Comparison of ENCODE assay signal across 18 cellular contexts in the genomic region with DNA sequence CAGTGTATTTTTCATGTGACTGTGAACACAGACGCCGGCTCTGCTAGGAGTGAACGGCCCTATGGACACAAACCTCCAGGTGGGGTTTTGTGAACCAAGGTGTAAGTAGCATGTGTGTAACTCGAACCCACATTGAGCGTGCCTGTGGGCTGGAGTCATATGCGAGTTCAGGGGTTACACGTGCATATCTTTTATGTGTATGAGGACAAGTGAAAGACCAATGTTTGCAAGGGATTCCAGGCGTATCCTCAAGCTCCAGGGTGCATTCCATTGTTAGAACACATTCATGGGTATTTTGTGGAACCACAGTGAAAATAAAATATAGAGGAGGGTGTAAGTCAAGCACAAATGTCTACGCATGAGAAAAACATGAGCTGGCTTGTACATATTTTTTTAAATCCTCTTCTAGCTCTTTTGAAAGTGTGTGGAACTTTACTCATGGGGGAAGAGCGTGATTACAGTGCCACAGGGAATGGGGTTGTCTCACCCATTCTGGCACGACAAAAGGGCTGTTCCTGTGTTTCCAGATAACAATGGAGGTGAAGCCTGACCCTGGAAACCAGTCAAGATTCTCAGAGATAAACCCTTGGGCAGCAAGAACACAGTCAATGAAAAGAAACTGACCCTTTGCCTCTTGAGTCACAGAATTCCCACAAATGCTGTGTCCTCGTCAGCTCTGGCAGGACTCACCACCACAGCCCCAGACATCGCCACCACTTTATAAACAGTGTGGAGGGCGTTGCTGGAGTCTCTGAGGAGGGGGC. TPM values are rescaled to one million over a fixed set of nuclear protein-coding genes. Genes with fewer than 3 reads are reported as not detected.
A peak's percentile ranks its signal among the peaks of the same experiment; 100 is the strongest.
DNase-seq lines count a peak whose midpoint lies in the region; ATAC-seq, FAIRE-seq and TF ChIP-seq lines count a peak whose summit lies in the region.
"Had no signal": no experiment of that assay in that cellular context is flagged by ENCODE, and none has a peak within 500 bp of the region (broad histone marks: within the 10 kb centered on the region; RNA-seq: fewer than 3 reads in every experiment).

No MANE protein-coding gene starts in this region.

- no peak for ATAC-seq in A549
- peak; percentile 48 for ATAC-seq in IMR-90 (ENCODE audit: low read depth)
- no peak for ATAC-seq in HG03196 (IDR thresholded peaks at IDR 0.05; ENCODE audit: unreplicated experiment)
- ATAC-seq in GM18505 (IDR thresholded peaks at IDR 0.05; ENCODE audit: unreplicated experiment), result no peak
- ATAC-seq: left lung; naive thymus-derived CD8-positive, alpha-beta T cell; psoas muscle had no signal

- H2BK120ac ChIP-seq in IMR-90 (ENCODE audit: low read depth, low read length), result no peak overlapping the region; the same call in 1 of the 2 replicates
- H2BK120ac ChIP-seq in H1 (replicated peaks; ENCODE audit: low read depth, low read length), result no peak overlapping the region

- H3K9ac ChIP-seq in IMR-90 (ENCODE audit: low read depth, low read length) (no peak overlapping the region), H1 (replicated peaks in 1 of 4; ENCODE audit: extremely low read depth in 1 of 4, low read depth in 3 of 4, low read length in 3 of 4) (no peak overlapping the region), mucosa of rectum (ENCODE audit: low read depth in 1 of 2, low read length in 2 of 2) (no peak overlapping the region)

- H4K91ac ChIP-seq in IMR-90 (ENCODE audit: insufficient read depth, low read depth, low read length) (no peak overlapping the region), H1 (replicated peaks; ENCODE audit: insufficient read length, low read length) (no peak overlapping the region)

- CTCF ChIA-PET in A549 (lab: Yijun Ruan, JAX), result interaction anchor here (0.6 to 5.4 kb wide), 4 partner anchors 17 to 829 kb away, joined by 3 to 13 read pairs (median 4); no protein-coding TSS in a partner anchor
- CTCF ChIA-PET in IMR-90 (lab: Yijun Ruan, JAX), result interaction anchor here (1.1 kb wide), 1 partner anchor 9 kb away, joined by 6 read pairs; no protein-coding TSS in a partner anchor
- CTCF ChIA-PET in H1 (lab: Charles Lee; ENCODE audit: partially characterized antibody), result interaction anchor here (0.8 to 2.2 kb wide), 3 partner anchors 18 to 93 kb away, joined by 3 to 8 read pairs (median 3); no protein-coding TSS in a partner anchor

- FAIRE-seq in A549 (lab: Jason Lieb, UNC) (no peak), H1 (lab: Jason Lieb, UNC) (no peak)
- FAIRE-seq: endometrium, H54 had no signal

- no peaks in the 10 kb centered on the region for H3K9me1 ChIP-seq in IMR-90 (ENCODE audit: insufficient read depth, low read length)

- H4K20me1 ChIP-seq in IMR-90 (ENCODE audit: insufficient read depth, low read length) (no peaks in the 10 kb centered on the region), H1 (replicated peaks in 1 of 2; ENCODE audit: control insufficient read depth in 1 of 2, insufficient read depth in 2 of 2, low read length in 2 of 2) (no peaks in the 10 kb centered on the region)

- H3K4me2 ChIP-seq in A549, result peak overlapping the region; percentile 38; the same call in 2 of the 3 replicates
- H3K4me2 ChIP-seq in IMR-90 (ENCODE audit: low read depth, low read length), result no peak overlapping the region
- no peak overlapping the region for H3K4me2 ChIP-seq in H1 (ENCODE audit: insufficient read depth in 1 of 2, low read depth in 2 of 2, low read length in 2 of 2)

- H4K8ac ChIP-seq in IMR-90 (ENCODE audit: low read depth in 2 of 2, low read length in 2 of 2) (no peak overlapping the region), H1 (ENCODE audit: extremely low read depth, insufficient read depth, low read length) (no peak overlapping the region; the same call in 1 of the 2 replicates)

- in situ Hi-C loops in IMR-90 (cut with MboI; ENCODE audit: low sequenced_read_pairs), result no loop called here

- dilution Hi-C loops in IMR-90 (cut with HindIII; ENCODE audit: low sequenced_read_pairs, unreplicated experiment), result no loop called here

- H3K27me3 ChIP-seq in IMR-90 (ENCODE audit: control insufficient read depth, insufficient read depth, low read length), result peaks cover 15% of the 10 kb centered on the region
- no peaks in the 10 kb centered on the region for H3K27me3 ChIP-seq in H1 (replicated peaks in 1 of 4; ENCODE audit: control insufficient read depth in 3 of 4, extremely low read depth in 1 of 4, insufficient read depth in 3 of 4, low read length in 3 of 4)
- H3K27me3 ChIP-seq in mucosa of rectum (ENCODE audit: control insufficient read depth in 2 of 2, insufficient read depth in 2 of 2, low read length in 2 of 2), result peaks cover 0 to 6% of the 10 kb centered on the region in 2 donors

- no peak overlapping the region for H2AK9ac ChIP-seq in IMR-90 (replicated peaks; ENCODE audit: low read depth, low read length, poor library complexity)

- H3K79me1 ChIP-seq in IMR-90 (ENCODE audit: low read depth in 1 of 2, low read length in 2 of 2) (no peaks in the 10 kb centered on the region), H1 (ENCODE audit: low read depth, low read length) (no peaks in the 10 kb centered on the region)

- no peak overlapping the region for H3K56ac ChIP-seq in IMR-90 (ENCODE audit: extremely low read depth, insufficient read depth, low read length)
- no peak overlapping the region for H3K56ac ChIP-seq in H1 (replicated peaks; ENCODE audit: insufficient read length, low read depth, low read length)

- BruUV-seq in IMR-90 (replicated peaks; lab: Mats Ljungman, UMichigan), result no TSS peak

- TF ChIP-seq CTCF in A549 (IDR thresholded peaks at IDR 0.05) (no peak), IMR-90 (conservative IDR thresholded peaks at IDR 0.05; ENCODE audit: low read depth, low read length) (no peak), H1 (IDR thresholded peaks at IDR 0.05; ENCODE audit: control extremely low read depth in 1 of 3, insufficient read depth in 1 of 3, low read depth in 1 of 3, low read length in 3 of 3) (no peak)

- H2BK15ac ChIP-seq in IMR-90 (ENCODE audit: low read depth, low read length) (no peak overlapping the region), H1 (ENCODE audit: low read length) (no peak overlapping the region)

- H3K18ac ChIP-seq in IMR-90 (ENCODE audit: low read depth, low read length) (no peak overlapping the region), H1 (ENCODE audit: extremely low read depth, low read length) (no peak overlapping the region)

- H2AFZ ChIP-seq in IMR-90 (replicated peaks; ENCODE audit: low read length, poor library complexity) (peak overlapping the region; percentile 56), H1 (ENCODE audit: low read length) (0 out of 2 replicates have a peak overlapping the region, but pooled peaks have one; percentile 64)

- no peak for TF ChIP-seq POLR2A in A549 (IDR thresholded peaks at IDR 0.05; ENCODE audit: low read length)
- TF ChIP-seq POLR2A in IMR-90 (IDR thresholded peaks at IDR 0.05; ENCODE audit: low read depth, low read length), result no peak
- no peak for TF ChIP-seq POLR2A in H1 (IDR thresholded peaks at IDR 0.05; ENCODE audit: control extremely low read depth in 1 of 2, low read depth in 2 of 2, low read length in 2 of 2)
- TF ChIP-seq POLR2A in GM18505 (IDR thresholded peaks at IDR 0.05; ENCODE audit: borderline replicate concordance, extremely low read depth, insufficient read depth, insufficient read length), result no peak

- H2BK20ac ChIP-seq in IMR-90 (ENCODE audit: low read depth, low read length), result no peak overlapping the region
- H2BK20ac ChIP-seq in H1 (ENCODE audit: low read length), result no peak overlapping the region

- DNase-seq in A549 (ENCODE audit: low read depth in 1 of 2, low spot score in 1 of 2) (no peak), IMR-90 (peak; percentile 28), H1 (ENCODE audit: low read depth in 1 of 2, low spot score in 2 of 2) (no peak), SK-N-DZ (ENCODE audit: low spot score) (no peak), NCI-H1694 treated with DMSO at 0.1 percent for 48 hours (lab: John Stamatoyannopoulos, UW) (no peak)
- DNase-seq: KG1; left lung; naive thymus-derived CD8-positive, alpha-beta T cell; NCI-H1092; psoas muscle; stimulated activated naive CD4-positive, alpha-beta T cell treated with Interleukin-2 at 50 U/mL for 16 hours; T-helper 2 cell had no signal

- H3K79me2 ChIP-seq in H1 (ENCODE audit: control insufficient read depth in 1 of 2, insufficient read depth in 2 of 2, low read length in 2 of 2), result no peaks in the 10 kb centered on the region

- no peaks in the 10 kb centered on the region for H3K36me3 ChIP-seq in IMR-90 (ENCODE audit: control insufficient read depth, insufficient read depth, low read length)
- H3K36me3 ChIP-seq in H1 (ENCODE audit: control insufficient read depth in 2 of 4, insufficient read depth in 4 of 4, low read length in 3 of 4), result no peaks in the 10 kb centered on the region
- no peaks in the 10 kb centered on the region for H3K36me3 ChIP-seq in mucosa of rectum (ENCODE audit: control insufficient read depth in 2 of 2, insufficient read depth in 2 of 2, low read length in 2 of 2)
- H3K36me3 ChIP-seq: adrenal gland, left lung had no signal

- no peak overlapping the region for H2BK12ac ChIP-seq in H1 (ENCODE audit: low read depth, low read length)

- H3K23ac ChIP-seq in IMR-90 (ENCODE audit: low read depth, low read length), result no peak overlapping the region
- no peak overlapping the region for H3K23ac ChIP-seq in H1 (ENCODE audit: insufficient read length)

- H3K27ac ChIP-seq in A549, result no peak overlapping the region
- no peak overlapping the region for H3K27ac ChIP-seq in IMR-90 (ENCODE audit: insufficient read depth, low read length)
- H3K27ac ChIP-seq in H1 (ENCODE audit: low read depth, low read length), result no peak overlapping the region
- peak overlapping the region; percentile 57 to 64 for H3K27ac ChIP-seq in mucosa of rectum (ENCODE audit: low read depth in 2 of 2, low read length in 2 of 2)
- H3K27ac ChIP-seq: adrenal gland, psoas muscle had no signal

- TF ChIP-seq EP300 in A549 (IDR thresholded peaks at IDR 0.05), result no peak
- no peak for TF ChIP-seq EP300 in H1 (IDR thresholded peaks at IDR 0.05; ENCODE audit: borderline replicate concordance in 1 of 2, low read depth in 2 of 2, low read length in 2 of 2)

- H3K4me3 ChIP-seq in A549 (no peak overlapping the region), IMR-90 (ENCODE audit: insufficient read depth, low read depth, low read length) (no peak overlapping the region), H1 (ENCODE audit: extremely low read depth in 1 of 4, insufficient read depth in 2 of 4, low read depth in 3 of 4, low read length in 4 of 4) (no peak overlapping the region), mucosa of rectum (ENCODE audit: low read length in 2 of 2) (no peak overlapping the region)
- H3K4me3 ChIP-seq: adrenal gland, left lung, psoas muscle had no signal

- no peak overlapping the region for H2BK5ac ChIP-seq in IMR-90 (ENCODE audit: low read depth, low read length, poor library complexity, severe bottlenecking)
- H2BK5ac ChIP-seq in H1 (ENCODE audit: low read depth, low read length), result no peak overlapping the region

- TF ChIP-seq RAD21 in A549 (conservative IDR thresholded peaks at IDR 0.05 in 1 of 2, IDR thresholded peaks at IDR 0.05 in 1 of 2) (no peak), IMR-90 (IDR thresholded peaks at IDR 0.05; ENCODE audit: low read length) (no peak), H1 (IDR thresholded peaks at IDR 0.05 in 1 of 2, conservative IDR thresholded peaks at IDR 0.05 in 1 of 2; ENCODE audit: low read depth in 2 of 2, low read length in 2 of 2) (no peak)

- intact Hi-C loops in IMR-90 (cut with micrococcal nuclease), result no loop called here

- WGBS in A549 (ENCODE audit: missing lambda C conversion rate), result 52% methylated on average over 13 of the region's 14 CpGs
- WGBS in IMR-90 (ENCODE audit: extremely low coverage in 2 of 2, insufficient read length in 1 of 2), 2 experiments, result 75% methylated on average over 5 of the region's 14 CpGs; no CpG with 5 or more reads in 1 of the 2 experiments
- 89% methylated on average over 14 of the region's 14 CpGs; no CpG with 5 or more reads in 1 of the 2 experiments for WGBS in H1 (ENCODE audit: extremely low coverage in 1 of 2, insufficient coverage in 1 of 2, insufficient read length in 1 of 2, insufficient replicate concordance in 2 of 2, low coverage in 1 of 2, low lambda C conversion rate in 2 of 2, missing lambda C conversion rate in 1 of 2), 2 experiments

- H3K9me3 ChIP-seq in A549, result no peaks in the 10 kb centered on the region
- H3K9me3 ChIP-seq in IMR-90 (ENCODE audit: control insufficient read depth, insufficient read depth, low read length), result no peaks in the 10 kb centered on the region
- no peaks in the 10 kb centered on the region for H3K9me3 ChIP-seq in H1 (ENCODE audit: insufficient read depth in 2 of 2, low read depth in 1 of 2, low read length in 1 of 2)
- no peaks in the 10 kb centered on the region for H3K9me3 ChIP-seq in mucosa of rectum (ENCODE audit: control insufficient read depth in 2 of 2, low read length in 2 of 2)
- H3K9me3 ChIP-seq: adrenal gland, left lung, psoas muscle had no signal

- H3K4ac ChIP-seq in IMR-90 (ENCODE audit: low read depth, low read length), result no peak overlapping the region; the same call in 1 of the 2 replicates
- H3K4ac ChIP-seq in H1 (replicated peaks; ENCODE audit: insufficient read length, low read depth, low read length), result no peak overlapping the region

- H3K4me1 ChIP-seq in A549 (peaks cover 12% of the 10 kb centered on the region), IMR-90 (ENCODE audit: control insufficient read depth, insufficient read depth, low read length) (no peaks in the 10 kb centered on the region; the same call in 1 of the 2 replicates), H1 (replicated peaks in 1 of 4; ENCODE audit: control insufficient read depth in 3 of 4, insufficient read depth in 4 of 4, low read length in 3 of 4) (no peaks in the 10 kb centered on the region), mucosa of rectum (ENCODE audit: control insufficient read depth in 2 of 2, insufficient read depth in 2 of 2, low read length in 2 of 2) (no peaks in the 10 kb centered on the region)
- H3K4me1 ChIP-seq: adrenal gland, left lung, psoas muscle had no signal

- H4K5ac ChIP-seq in IMR-90 (ENCODE audit: low read depth, low read length) (no peak overlapping the region), H1 (ENCODE audit: insufficient read length, low read depth, low read length) (no peak overlapping the region)

- H3K14ac ChIP-seq in IMR-90 (replicated peaks; ENCODE audit: low read depth, low read length) (no peak overlapping the region), H1 (ENCODE audit: insufficient read length) (no peak overlapping the region)

- no peak overlapping the region for H2AK5ac ChIP-seq in IMR-90 (ENCODE audit: low read depth, low read length)
- H2AK5ac ChIP-seq in H1 (ENCODE audit: low read depth, low read length), result no peak overlapping the region

- H3K23me2 ChIP-seq in H1 (ENCODE audit: low read depth, low read length), result no peaks in the 10 kb centered on the region

- POLR2A ChIA-PET in A549 (lab: Yijun Ruan, JAX), result no interaction called here
- POLR2A ChIA-PET in IMR-90 (lab: Charles Lee; ENCODE audit: unreplicated experiment), result no interaction called here
- POLR2A ChIA-PET in H1 (lab: Charles Lee; ENCODE audit: partially characterized antibody), result interaction anchor here (1.3 kb wide), 1 partner anchor 15 kb away, joined by 5 read pairs; no protein-coding TSS in a partner anchor

RNA-seq across cellular contexts. Expression of a gene that starts 37.0 kb away (rescaled TPM):
- 34.9 and 55.7 TPM in 2 replicates for polyA plus RNA-seq in A549 (2011; rRNA removed)
- 20.8 and 25.6 TPM in 2 replicates for polyA plus RNA-seq in A549 (2012; cell fraction: cytosol; rRNA removed)
- polyA plus RNA-seq in A549 (2012; cell fraction: nucleus; rRNA removed), result 15.5 and 24.5 TPM in 2 replicates
- 27.6 to 31.3 TPM (median 31.1 TPM) in 3 replicates for polyA plus RNA-seq in A549 (2017; fragmentation: RNase III; extraction: RNeasy Plus Mini Kit Qiagen cat#74134 plus additional on column Dnase treatment)
- polyA minus RNA-seq in A549 (2011; rRNA and poly(A)+ RNA removed), result 33.7 and 34.2 TPM in 2 replicates
- 38.6 and 46.1 TPM in 2 replicates for total RNA-seq in IMR-90 (2012; rRNA removed)
- 29.2 and 29.4 TPM in 2 replicates for polyA plus RNA-seq in IMR-90 (2012; rRNA removed)
- 11.5 and 14.4 TPM in 2 replicates for polyA plus RNA-seq in IMR-90 (2012; cell fraction: cytosol; rRNA removed)
- polyA plus RNA-seq in IMR-90 (2012; cell fraction: nucleus; rRNA removed; ENCODE audit: low replicate concordance), result 9.2 and 22.7 TPM in 2 replicates
- 45.6 and 47.0 TPM in 2 replicates for total RNA-seq in H1 (2021; fragmentation: NEBNext Ultra II Directional; extraction: Animal tissue kit (Norgen Biotek cat#: 25700))
- 16.7 and 22.3 TPM in 2 replicates for polyA plus RNA-seq in H1 (2011; rRNA removed)
- 24.6 TPM for polyA plus RNA-seq in H1 (2011; cell fraction: cytosol; rRNA removed)
- polyA plus RNA-seq in H1 (2011; cell fraction: nucleus; rRNA removed), result 35.1 TPM
- 40.8 to 48.8 TPM (median 45.7 TPM) in 4 replicates for polyA plus RNA-seq in H1 (2012, experiment 1 of 2)
- polyA plus RNA-seq in H1 (2012, experiment 2 of 2), result 24.7 TPM
- 29.7 TPM for polyA plus RNA-seq in H1 (2013, experiment 1 of 2)
- polyA plus RNA-seq in H1 (2013, experiment 2 of 2), result 33.6 TPM
- polyA minus RNA-seq in H1 (2011; rRNA and poly(A)+ RNA removed), result 31.2 and 37.8 TPM in 2 replicates
- polyA minus RNA-seq in H1 (2011; cell fraction: cytosol; rRNA and poly(A)+ RNA removed), result 14.0 TPM
- polyA minus RNA-seq in H1 (2011; cell fraction: nucleus; rRNA and poly(A)+ RNA removed), result 16.5 TPM
- 44.7 and 55.3 TPM in 2 replicates for polyA plus RNA-seq in SK-N-DZ (2014; cell fraction: cytosol; rRNA removed)
- 20.5 and 35.0 TPM in 2 replicates for polyA plus RNA-seq in SK-N-DZ (2014; cell fraction: nucleus; rRNA removed)

Comparison
In these comparisons a context has a peak if more than half of its experiments do, and no peak if none do; other contexts are left out.
1. H3K27ac ChIP-seq: peak in mucosa of rectum (2 of 2); none in A549 (0 of 2), IMR-90 (single experiment) and H1 (single experiment).